ENCODE assay signal across 34 cellular contexts in the genomic region with DNA sequence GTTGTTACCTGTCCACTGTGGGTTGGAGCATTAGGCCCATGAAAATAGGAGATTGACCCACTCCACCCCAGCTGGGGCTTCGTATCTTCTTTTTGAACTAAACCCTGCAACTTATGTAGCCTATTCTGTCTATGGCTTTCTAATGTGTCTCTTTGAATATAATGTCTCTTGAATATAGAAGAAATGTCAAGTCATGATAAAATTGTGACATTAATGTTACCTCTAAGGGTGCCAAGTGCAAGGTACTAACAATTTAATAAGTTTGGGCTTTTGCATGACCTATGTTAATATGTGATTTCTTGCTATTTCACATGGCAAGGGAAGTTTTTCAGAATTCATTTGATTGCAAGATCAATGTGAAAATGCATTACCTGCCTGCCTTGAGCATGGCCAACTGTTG.
"Had no signal": no experiment of that assay in that cellular context is flagged by ENCODE, and none has a peak within 500 bp of the region (broad histone marks: within the 10 kb centered on the region; RNA-seq: fewer than 3 reads in every experiment).

No MANE protein-coding gene starts in this region.

- FAIRE-seq: astrocyte, bronchial epithelial cell had no signal

- H3K4me3 ChIP-seq: adrenal gland, ascending aorta, body of pancreas, breast epithelium, cardiac muscle cell had no signal

- H3K27ac ChIP-seq: adrenal gland, ascending aorta, body of pancreas, brain microvascular endothelial cell, breast epithelium, cardiac muscle cell had no signal

- DNase-seq: activated effector memory CD4-positive, alpha-beta T cell treated with anti-CD3 and anti-CD28 coated beads, Interleukin-2, amount 50 U/mL, for 16 hours; activated effector memory CD4-positive, alpha-beta T cell treated with Interleukin-2 at 50 U/mL for 16 hours; activated gamma-delta T cell; activated gamma-delta T cell treated with Interleukin-2 at 50 U/mL for 16 hours; activated naive CD4-positive, alpha-beta T cell; activated naive CD4-positive, alpha-beta T cell treated with anti-CD3 and anti-CD28 coated beads for 36 hours; activated naive CD4-positive, alpha-beta T cell treated with anti-CD3 and anti-CD28 coated beads, Interleukin-2, amount 10 ng/mL, durations not matched to agents 7 days and 5 days; activated naive CD4-positive, alpha-beta T cell treated with anti-CD3 and anti-CD28 coated beads, Interleukin-2, amount 50 U/mL, for 16 hours; activated naive CD4-positive, alpha-beta T cell treated with Interleukin-2 at 50 U/mL for 16 hours; activated naive CD8-positive, alpha-beta T cell treated with anti-CD3 and anti-CD28 coated beads for 36 hours; activated naive CD8-positive, alpha-beta T cell treated with anti-CD3 and anti-CD28 coated beads, Interleukin-2, amount 10 ng/mL, durations not matched to agents 7 days and 5 days; activated naive CD8-positive, alpha-beta T cell treated with anti-CD3 and anti-CD28 coated beads, Interleukin-2, amount 50 U/mL, for 24 hours; activated T-cell treated with anti-CD3 and anti-CD28 coated beads, Interleukin-2, amount 50 U/mL, for 1 hour; activated T-cell treated with anti-CD3 and anti-CD28 coated beads, Interleukin-2, amount 50 U/mL, for 24 hours; activated T-cell treated with anti-CD3 and anti-CD28 coated beads, Interleukin-2, amount 50 U/mL, for 4 hours; activated T-cell treated with anti-CD3 and anti-CD28 coated beads, Interleukin-2, amount 50 U/mL, for 48 hours; activated T-cell treated with anti-CD3 and anti-CD28 coated beads, Interleukin-2, amount 50 U/mL, for 72 hours; adrenal gland; amniotic stem cell; amygdala; anterior cingulate cortex; aorta; body of pancreas; brain microvascular endothelial cell; caudate nucleus; central memory CD4-positive, alpha-beta T cell; cerebellar nuclear complex had no signal

- H3K27me3 ChIP-seq: ascending aorta, body of pancreas, brain microvascular endothelial cell, breast epithelium had no signal

- H3K36me3 ChIP-seq: adrenal gland, ascending aorta, brain microvascular endothelial cell, breast epithelium, cardiac muscle cell had no signal

- H3K9me3 ChIP-seq: adrenal gland, ascending aorta, body of pancreas, breast epithelium had no signal

- ATAC-seq: activated naive CD4-positive, alpha-beta T cell treated with anti-CD3 and anti-CD28 coated beads, Interleukin-2, amount 50 U/mL, for 72 hours; activated naive CD8-positive, alpha-beta T cell treated with anti-CD3 and anti-CD28 coated beads, Interleukin-2, amount 50 U/mL, for 24 hours; activated T-cell treated with anti-CD3 and anti-CD28 coated beads, Interleukin-2, amount 50 U/mL, for 4 hours; activated T-cell treated with anti-CD3 and anti-CD28 coated beads, Interleukin-2, amount 50 U/mL, for 72 hours; activated T-helper 17 cell treated with anti-CD3 and anti-CD28 coated beads, Interleukin-2, amount 50 U/mL, for 72 hours; body of pancreas had no signal

- H3K4me1 ChIP-seq: adrenal gland, ascending aorta, body of pancreas, breast epithelium had no signal
